1 cellular context compared by ENCODE assay signal in genomic region chr9:79129865-79130480, GRCh38.
TF ChIP-seq lines count a peak whose summit lies in the region.

No MANE protein-coding gene starts in this region.

TF ChIP-seq in SK-N-SH, 30 proteins besides CTCF, POLR2A, EP300 and RAD21 (continued from another document):
- TF ChIP-seq ZBTB33 (IDR thresholded peaks at IDR 0.05; ENCODE audit: borderline replicate concordance, low read depth) (no peak), SMC3 (IDR thresholded peaks at IDR 0.05; ENCODE audit: low read depth, low read length) (peak; percentile 91), TCF12 (IDR thresholded peaks at IDR 0.05) (no peak), TAF1 (IDR thresholded peaks at IDR 0.05; ENCODE audit: borderline replicate concordance, low read depth, low read length) (no peak), GABPA (IDR thresholded peaks at IDR 0.05; ENCODE audit: low read depth) (no peak), RCOR1 (IDR thresholded peaks at IDR 0.05; ENCODE audit: low read length) (0 out of 2 replicates have a peak, but pooled peaks have one; percentile 40)
TF ChIP-seq in SK-N-SH: peak in this region for 3.
